Comparison of ENCODE assay signal across 9 cellular contexts in the genomic region with DNA sequence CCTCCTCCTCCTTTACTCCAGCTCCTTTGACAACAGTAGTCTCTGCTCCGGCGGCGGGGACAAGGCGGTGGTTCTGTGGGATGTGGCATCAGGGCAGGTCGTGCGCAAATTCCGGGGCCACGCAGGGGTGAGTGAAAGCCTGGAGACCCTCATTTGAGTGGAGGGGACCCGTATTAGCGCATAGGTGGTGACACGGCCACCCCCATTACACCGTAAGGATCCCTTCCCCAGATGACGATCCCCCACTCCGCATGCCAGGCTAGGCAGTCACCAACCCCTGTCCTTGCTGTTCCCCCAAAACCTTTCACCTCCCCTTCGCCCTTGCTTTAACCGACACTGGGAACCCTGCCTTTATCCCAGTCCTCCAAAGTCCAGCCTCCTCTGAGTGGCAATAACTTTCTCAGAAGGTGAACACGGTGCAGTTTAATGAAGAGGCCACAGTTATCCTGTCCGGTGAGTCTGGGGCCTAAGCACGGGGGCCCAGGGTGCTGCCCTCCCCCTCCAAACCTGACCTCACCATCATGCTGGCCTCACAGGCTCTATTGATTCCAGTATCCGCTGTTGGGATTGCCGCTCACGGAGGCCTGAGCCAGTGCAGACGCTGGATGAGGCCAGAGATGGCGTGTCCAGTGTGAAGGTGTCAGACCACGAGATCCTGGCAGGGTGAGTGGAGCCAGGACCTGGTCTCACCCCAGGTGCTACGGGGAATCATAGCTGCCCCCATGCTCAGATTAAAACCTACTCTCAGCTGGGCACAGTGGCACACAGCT. TPM values are rescaled to one million over a fixed set of nuclear protein-coding genes. Genes with fewer than 3 reads are reported as not detected.
A peak's percentile ranks its signal among the peaks of the same experiment; 100 is the strongest.
DNase-seq lines count a peak whose midpoint lies in the region; ATAC-seq and TF ChIP-seq lines count a peak whose summit lies in the region.
"Had no signal": no experiment of that assay in that cellular context is flagged by ENCODE, and none has a peak within 500 bp of the region (broad histone marks: within the 10 kb centered on the region; RNA-seq: fewer than 3 reads in every experiment).

No MANE protein-coding gene starts in this region.

- H3K27ac ChIP-seq in right lobe of liver (peak overlapping the region in 2 of 3 donors; percentile 86 to 96), tibial artery (peak overlapping the region; percentile 93 to 95)

- peak overlapping the region; percentile 99 for H3K27ac Mint-ChIP-seq in activated CD4-positive, alpha-beta T cell treated with anti-CD3 and anti-CD28 coated beads, Interleukin-2, amount 10 ng/mL, durations not matched to agents 7 days and 5 days

- no peak for DNase-seq in activated CD4-positive, alpha-beta T cell treated with anti-CD3 and anti-CD28 coated beads, Interleukin-2, amount 10 ng/mL, durations not matched to agents 7 days and 5 days
- DNase-seq in activated CD4-positive, alpha-beta T cell treated with anti-CD3 and anti-CD28 coated beads for 4 hours, result no peak
- no peak for DNase-seq in astrocyte of the cerebellum (ENCODE audit: low read depth)
- DNase-seq in right lobe of liver, result no peak
- DNase-seq in tibial artery, result no peak
- DNase-seq in stimulated activated CD4-positive, alpha-beta T cell treated with anti-CD3 and anti-CD28 coated beads, Interleukin-12 subunit alpha, Interleukin-12 subunit beta, amount 100 ng/mL, for 4 hours, result no peak

- TF ChIP-seq POLR2A in right lobe of liver (IDR thresholded peaks at IDR 0.05), result no peak

- in situ Hi-C loops in astrocyte of the cerebellum (cut with HindIII; ENCODE audit: low sequenced_read_pairs), result no loop called here

- H3K36me3 ChIP-seq in right lobe of liver, result peaks cover 0 to 27% (median 7%) of the 10 kb centered on the region in 4 donors
- H3K36me3 ChIP-seq in tibial artery, result peaks cover 21 to 47% (median 27%) of the 10 kb centered on the region in 3 donors

- POLR2A ChIA-PET in activated CD4-positive, alpha-beta T cell treated with anti-CD3 and anti-CD28 coated beads, Interleukin-2, amount 10 ng/mL, durations not matched to agents 7 days and 5 days (lab: Charles Lee), result no interaction called here

- TF ChIP-seq CTCF in astrocyte of the cerebellum (IDR thresholded peaks at IDR 0.05; ENCODE audit: low read depth, low read length, missing control alignments) (no peak), right lobe of liver (IDR thresholded peaks at IDR 0.05) (no peak), tibial artery (IDR thresholded peaks at IDR 0.05) (no peak)

- H3K27me3 ChIP-seq in right lobe of liver (no peaks in the 10 kb centered on the region), tibial artery (no peaks in the 10 kb centered on the region)

- WGBS in right lobe of liver (ENCODE audit: insufficient coverage, low coverage, low lambda C conversion rate, missing lambda C conversion rate), result 56% methylated on average over 7 of the region's 26 CpGs

- H3K4me1 Mint-ChIP-seq in activated CD4-positive, alpha-beta T cell treated with anti-CD3 and anti-CD28 coated beads, Interleukin-2, amount 10 ng/mL, durations not matched to agents 7 days and 5 days, result peaks cover 45% of the 10 kb centered on the region

- H3K27me3 Mint-ChIP-seq in activated CD4-positive, alpha-beta T cell treated with anti-CD3 and anti-CD28 coated beads, Interleukin-2, amount 10 ng/mL, durations not matched to agents 7 days and 5 days, result no peaks in the 10 kb centered on the region

- no peaks in the 10 kb centered on the region for H3K9me3 Mint-ChIP-seq in activated CD4-positive, alpha-beta T cell treated with anti-CD3 and anti-CD28 coated beads, Interleukin-2, amount 10 ng/mL, durations not matched to agents 7 days and 5 days

- H3K9me3 ChIP-seq in right lobe of liver, result no peaks in the 10 kb centered on the region
- H3K9me3 ChIP-seq in tibial artery, result no peaks in the 10 kb centered on the region

- peaks cover 18% of the 10 kb centered on the region for H3K36me3 Mint-ChIP-seq in activated CD4-positive, alpha-beta T cell treated with anti-CD3 and anti-CD28 coated beads, Interleukin-2, amount 10 ng/mL, durations not matched to agents 7 days and 5 days (ENCODE audit: low read depth)

- H3K4me3 ChIP-seq in astrocyte of the cerebellum (ENCODE audit: low read depth, low read length) (peak overlapping the region; percentile 62), right lobe of liver (peak overlapping the region; percentile 55 to 83 (median 63)), tibial artery (peak overlapping the region; percentile 72 to 75)

- ATAC-seq in right lobe of liver (no peak), GM21619 (IDR thresholded peaks at IDR 0.05; ENCODE audit: unreplicated experiment) (no peak), GM19328 (IDR thresholded peaks at IDR 0.05; ENCODE audit: unreplicated experiment) (no peak)

- intact Hi-C loops in right lobe of liver (cut with DNase I), result loop anchor here in 1 of 2 donors (5.0 kb wide), 1 partner anchor 108 kb away; no protein-coding TSS in a partner anchor
- intact Hi-C loops in tibial artery (cut with DNase I; ENCODE audit: low total_unique reads), result loop anchor here (10.0 kb wide), 1 partner anchor 106 kb away; no protein-coding TSS in a partner anchor

- CTCF ChIA-PET in activated CD4-positive, alpha-beta T cell treated with anti-CD3 and anti-CD28 coated beads, Interleukin-2, amount 10 ng/mL, durations not matched to agents 7 days and 5 days (lab: Charles Lee), result interaction anchor here (1.9 to 4.4 kb wide), 2 partner anchors 10 to 103 kb away, joined by 6 to 23 read pairs; partner anchors contain the start of gene DHPS

- H3K4me1 ChIP-seq in right lobe of liver, result peaks cover 0 to 28% (median 12%) of the 10 kb centered on the region in 4 donors
- H3K4me1 ChIP-seq in tibial artery, result peaks cover 0 to 48% (median 37%) of the 10 kb centered on the region in 4 donors

- peak overlapping the region; percentile 96 for H3K4me3 Mint-ChIP-seq in activated CD4-positive, alpha-beta T cell treated with anti-CD3 and anti-CD28 coated beads, Interleukin-2, amount 10 ng/mL, durations not matched to agents 7 days and 5 days

RNA-seq across cellular contexts. Expression of gene WDR83, which starts 3.7 kb away (rescaled TPM):
- 10 to 100 TPM; 14.4 to 19.6 TPM for total RNA-seq in activated CD4-positive, alpha-beta T cell treated with anti-CD3 and anti-CD28 coated beads, Interleukin-2, amount 10 ng/mL, durations not matched to agents 7 days and 5 days
- 1 to 10 TPM; 2.5 to 6.2 (median 4.2) TPM for total RNA-seq in right lobe of liver

RNA-seq across cellular contexts. Expression of gene MAN2B1, which starts 3.8 kb away (rescaled TPM):
- total RNA-seq in activated CD4-positive, alpha-beta T cell treated with anti-CD3 and anti-CD28 coated beads, Interleukin-2, amount 10 ng/mL, durations not matched to agents 7 days and 5 days, result 100 to 1,000 TPM; 130 to 143 TPM
- 10 to 100 TPM; 32.7 to 76.5 (median 53.6) TPM for total RNA-seq in right lobe of liver

RNA-seq across cellular contexts. Expression of gene DHPS, which starts 11.3 kb away (rescaled TPM):
- total RNA-seq in activated CD4-positive, alpha-beta T cell treated with anti-CD3 and anti-CD28 coated beads, Interleukin-2, amount 10 ng/mL, durations not matched to agents 7 days and 5 days, result 100 to 1,000 TPM in 1 of 2 experiments, 10 to 100 TPM in 1; 89.9 to 102 TPM
- 10 to 100 TPM; 29.5 to 60.5 (median 45.8) TPM for total RNA-seq in right lobe of liver

RNA-seq across cellular contexts. Expression of gene GNG14, which starts 17.5 kb away (rescaled TPM):
- not detected for total RNA-seq in activated CD4-positive, alpha-beta T cell treated with anti-CD3 and anti-CD28 coated beads, Interleukin-2, amount 10 ng/mL, durations not matched to agents 7 days and 5 days
- not detected for total RNA-seq in right lobe of liver
- total RNA-seq: M059J had no signal

RNA-seq across cellular contexts. Expression of gene FBXW9, which starts 26.1 kb away (rescaled TPM):
- 1 to 10 TPM; 5.3 to 5.9 TPM for total RNA-seq in activated CD4-positive, alpha-beta T cell treated with anti-CD3 and anti-CD28 coated beads, Interleukin-2, amount 10 ng/mL, durations not matched to agents 7 days and 5 days
- 1 to 10 TPM; 1.6 to 4.9 (median 2.6) TPM for total RNA-seq in right lobe of liver
